ENCODE assay signal across 8 cellular contexts in genomic region chr12:10562306-10562933, GRCh38. TPM values are rescaled to one million over a fixed set of nuclear protein-coding genes. Genes with fewer than 3 reads are reported as not detected.
DNase-seq lines count a peak whose midpoint lies in the region; TF ChIP-seq lines count a peak whose summit lies in the region.

No MANE protein-coding gene starts in this region.

- no peaks in the 10 kb centered on the region for H3K4me1 ChIP-seq in esophagus squamous epithelium
- no peaks in the 10 kb centered on the region for H3K4me1 ChIP-seq in ovary (ENCODE audit: insufficient read depth)

- TF ChIP-seq POLR2A in esophagus squamous epithelium (IDR thresholded peaks at IDR 0.05) (no peak), ovary (IDR thresholded peaks at IDR 0.05) (no peak)

- H3K9me3 ChIP-seq in esophagus squamous epithelium (no peaks in the 10 kb centered on the region), ovary (no peaks in the 10 kb centered on the region)

- peak; percentile 25 to 45 for DNase-seq in NCI-H2081 (lab: John Stamatoyannopoulos, UW)
- no peak for DNase-seq in NCI-H2081 treated with DMSO at 0.1 percent for 48 hours (lab: John Stamatoyannopoulos, UW)
- peak; percentile 73 for DNase-seq in HT-29 (ENCODE audit: low spot score)
- peak; percentile 28 for DNase-seq in RWPE1 (ENCODE audit: low spot score)
- no peak for DNase-seq in esophagus squamous epithelium (lab: John Stamatoyannopoulos, UW)
- DNase-seq in ovary: no peak
- no peak for DNase-seq in activated effector memory CD4-positive, alpha-beta T cell treated with Interleukin-2 at 50 U/mL for 16 hours
- DNase-seq in iPS-NIHi7 (ENCODE audit: extremely low spot score): no peak

- H3K4me3 ChIP-seq in esophagus squamous epithelium: no peak overlapping the region
- no peak overlapping the region for H3K4me3 ChIP-seq in ovary

- intact Hi-C loops in esophagus squamous epithelium (cut with DNase I) (loop anchor here (5.0 kb wide), 2 partner anchors 230 to 325 kb away; no protein-coding TSS in a partner anchor), ovary (cut with DNase I) (loop anchor here in 3 of 4 donors (5.0 to 10.0 kb wide), 4 partner anchors 228 to 325 kb away; no protein-coding TSS in a partner anchor)

- POLR2A ChIA-PET in RWPE1 (lab: Yijun Ruan, JAX; ENCODE audit: low non-redundant PET): no interaction called here

- TF ChIP-seq EP300 in ovary (IDR thresholded peaks at IDR 0.05): no peak

- CTCF ChIA-PET in RWPE1 (lab: Yijun Ruan, JAX): interaction anchor here (0.6 to 1.0 kb wide), 2 partner anchors 240 to 1769 kb away, joined by 3 read pairs; no protein-coding TSS in a partner anchor

- no peaks in the 10 kb centered on the region for H3K27me3 ChIP-seq in esophagus squamous epithelium
- no peaks in the 10 kb centered on the region for H3K27me3 ChIP-seq in ovary

- TF ChIP-seq CTCF in RWPE1 (conservative IDR thresholded peaks at IDR 0.05; ENCODE audit: low read depth): peak; percentile 47
- peak; percentile 54 to 82 (median 65) for TF ChIP-seq CTCF in esophagus squamous epithelium (IDR thresholded peaks at IDR 0.05)
- TF ChIP-seq CTCF in ovary (IDR thresholded peaks at IDR 0.05): peak; percentile 35 to 75 (median 48)

- WGBS in esophagus squamous epithelium, 2 donors: 0% methylated on average over 1 of the region's 1 CpG
- WGBS in ovary, 3 donors: 0% methylated on average over 1 of the region's 1 CpG

- H3K27ac ChIP-seq in RWPE1: no peak overlapping the region
- H3K27ac ChIP-seq in esophagus squamous epithelium: no peak overlapping the region
- H3K27ac ChIP-seq in ovary: no peak overlapping the region

- no peaks in the 10 kb centered on the region for H3K36me3 ChIP-seq in esophagus squamous epithelium
- H3K36me3 ChIP-seq in ovary: no peaks in the 10 kb centered on the region

RNA-seq across cellular contexts. Expression of gene MAGOHB, which starts 51.0 kb away (rescaled TPM):
- total RNA-seq in HT-29 (2014; rRNA removed; shearing (Covaris generic)): 34.0 and 41.7 TPM in 2 replicates
- 10 to 100 TPM in 2 of 4 donors, 1 to 10 TPM in 2; 5.4 to 25.1 (median 9.8) TPM for total RNA-seq in esophagus squamous epithelium
- 10 to 100 TPM in 6 of 7 donors, 1 to 10 TPM in 1; 8.5 to 25.9 (median 19.1) TPM for total RNA-seq in ovary
- 10 to 100 TPM; 14.1 to 20.4 TPM for polyA plus RNA-seq in ovary

RNA-seq across cellular contexts. Expression of gene EIF2S3B, which starts 56.7 kb away (rescaled TPM):
- total RNA-seq in HT-29 (2014; rRNA removed; shearing (Covaris generic)): 0.18 and 0.43 TPM in 2 replicates
- under 1 TPM; 0.18 to 0.50 (median 0.30) TPM for total RNA-seq in esophagus squamous epithelium
- 1 to 10 TPM in 4 of 7 donors, under 1 TPM in 3; 0.23 to 4.5 (median 1.1) TPM for total RNA-seq in ovary
- 1 to 10 TPM in 1 of 2 donors, under 1 TPM in 1; 0.46 to 1.5 TPM for polyA plus RNA-seq in ovary

Comparison
In these comparisons a context has a peak if more than half of its experiments do, and no peak if none do; other contexts are left out.
1. DNase-seq: peak in NCI-H2081 (2 of 2), HT-29 (single experiment) and RWPE1 (single experiment); none in NCI-H2081 treated with DMSO at 0.1 percent for 48 hours (single experiment), esophagus squamous epithelium (single experiment), ovary (0 of 5), activated effector memory CD4-positive, alpha-beta T cell treated with Interleukin-2 at 50 U/mL for 16 hours (single experiment) and iPS-NIHi7 (single experiment).
2. Peak in every context shown above with its lines, with median percentiles within 50 percentile points of each other: CTCF ChIP-seq.